Comparison of ENCODE assay signal across 11 cellular contexts in genomic region chr15:67104453-67104852, GRCh38. TPM values are rescaled to one million over a fixed set of nuclear protein-coding genes. Genes with fewer than 3 reads are reported as not detected.
DNase-seq lines count a peak whose midpoint lies in the region; ATAC-seq, FAIRE-seq and TF ChIP-seq lines count a peak whose summit lies in the region.
"Had no signal": no experiment of that assay in that cellular context is flagged by ENCODE, and none has a peak within 500 bp of the region (broad histone marks: within the 10 kb centered on the region; RNA-seq: fewer than 3 reads in every experiment).

No MANE protein-coding gene starts in this region.

- H3K4me2 ChIP-seq in BLaER1 = peak overlapping the region; percentile 89

- peaks cover 98% of the 10 kb centered on the region for H4K20me1 ChIP-seq in BLaER1

- peaks cover 100% of the 10 kb centered on the region for H3K4me1 ChIP-seq in BLaER1
- peaks cover 36 to 49% (median 38%) of the 10 kb centered on the region in 3 donors for H3K4me1 ChIP-seq in pancreas

- H3K36me3 ChIP-seq in BLaER1 = peaks cover 1% of the 10 kb centered on the region; the same call in 1 of the 2 replicates
- no peaks in the 10 kb centered on the region for H3K36me3 ChIP-seq in KOPT-K1 (ENCODE audit: insufficient read depth, low read length)
- H3K36me3 ChIP-seq in pancreas = no peaks in the 10 kb centered on the region

- H3K9me3 ChIP-seq in BLaER1 (no peaks in the 10 kb centered on the region), KOPT-K1 (ENCODE audit: insufficient read depth, low read length, poor library complexity, severe bottlenecking) (no peaks in the 10 kb centered on the region), pancreas (no peaks in the 10 kb centered on the region)

- peak in 1 of 4 donors; percentile 23 for ATAC-seq in pancreas
- ATAC-seq in GM18861 (IDR thresholded peaks at IDR 0.05; ENCODE audit: unreplicated experiment) = no peak

- WGBS in pancreas, 2 donors = 12 to 20% methylated on average over 8 of the region's 8 CpGs

- intact Hi-C loops in pancreas (cut with DNase I) = no loop called here

- no peak for TF ChIP-seq CTCF in pancreas (IDR thresholded peaks at IDR 0.05)

- H3K27ac ChIP-seq in BLaER1 = peak overlapping the region; percentile 71
- peak overlapping the region; percentile 68 for H3K27ac ChIP-seq in KOPT-K1 (ENCODE audit: low read depth, low read length, poor library complexity, severe bottlenecking)
- H3K27ac ChIP-seq in epithelial cell of prostate = peak overlapping the region; percentile 98
- peak overlapping the region; percentile 62 to 87 (median 70) for H3K27ac ChIP-seq in pancreas

- H3K4me3 ChIP-seq in BLaER1 = peak overlapping the region; percentile 32
- H3K4me3 ChIP-seq in pancreas = no peak overlapping the region

- H3K27me3 ChIP-seq in BLaER1 = no peaks in the 10 kb centered on the region
- H3K27me3 ChIP-seq in pancreas = no peaks in the 10 kb centered on the region

- DNase-seq in epithelial cell of prostate (ENCODE audit: low read depth, low spot score) (no peak), pancreas (no peak), SHP77 treated with DMSO at 0.1 percent for 48 hours (lab: John Stamatoyannopoulos, UW) (no peak)
- DNase-seq in stimulated activated CD4-positive, alpha-beta T cell treated with anti-CD3 and anti-CD28 coated beads, Interleukin-4, amount 100 ng/mL, for 1 hour = no peak
- no peak for DNase-seq in stimulated activated CD4-positive, alpha-beta T cell treated with anti-CD3 and anti-CD28 coated beads, Interleukin-4, amount 100 ng/mL, for 24 hours
- DNase-seq: activated naive CD4-positive, alpha-beta T cell treated with Interleukin-2 at 50 U/mL for 16 hours; effector CD4-positive, alpha-beta T cell; NCI-H1694 treated with DMSO at 0.1 percent for 48 hours had no signal

- FAIRE-seq in pancreas (lab: Jason Lieb, UNC) = no peak

- H3K9ac ChIP-seq in BLaER1 = peak overlapping the region; percentile 70

RNA-seq across cellular contexts. Expression of gene SMAD3, which starts 39.1 kb away (rescaled TPM):
- total RNA-seq in pancreas = 10 to 100 TPM; 15.6 to 42.5 (median 23.8) TPM
- polyA plus RNA-seq in pancreas = 10 to 100 TPM in 1 of 2 donors, 1 to 10 TPM in 1; 7.9 to 13.5 TPM
